ENCODE assay signal across 19 cellular contexts in the genomic region with DNA sequence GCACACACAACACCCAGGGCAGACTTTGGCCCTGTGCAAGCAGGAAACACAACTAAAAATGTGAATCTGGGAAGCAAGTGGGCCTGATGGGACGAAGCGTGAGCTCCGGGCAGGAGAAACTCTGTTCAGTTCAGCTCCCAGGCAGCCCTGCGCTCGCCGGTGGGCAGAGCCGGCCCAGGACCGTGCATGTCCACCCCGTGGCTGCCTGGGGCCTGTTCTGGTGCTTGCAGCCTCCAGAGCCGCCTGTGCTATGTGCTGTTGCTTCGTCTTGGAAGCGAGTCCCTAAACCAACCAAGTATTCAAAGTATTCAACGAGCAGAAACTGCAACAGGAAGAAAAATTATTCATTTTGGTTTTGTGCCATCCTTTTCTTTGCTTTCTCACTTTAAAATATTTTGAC. TPM values are rescaled to one million over a fixed set of nuclear protein-coding genes. Genes with fewer than 3 reads are reported as not detected.
DNase-seq lines count a peak whose midpoint lies in the region; ATAC-seq, FAIRE-seq and TF ChIP-seq lines count a peak whose summit lies in the region.
"Had no signal": no experiment of that assay in that cellular context is flagged by ENCODE, and none has a peak within 500 bp of the region (broad histone marks: within the 10 kb centered on the region; RNA-seq: fewer than 3 reads in every experiment).

No MANE protein-coding gene starts in this region.

- H3K9me3 ChIP-seq in right cardiac atrium (ENCODE audit: control insufficient read depth, low read length): no peaks in the 10 kb centered on the region
- no peaks in the 10 kb centered on the region for H3K9me3 ChIP-seq in pancreas
- no peaks in the 10 kb centered on the region for H3K9me3 ChIP-seq in vagina
- H3K9me3 ChIP-seq: A549, thyroid gland had no signal

- TF ChIP-seq POLR2A in vagina (IDR thresholded peaks at IDR 0.05): no peak

- H3K27ac ChIP-seq in right cardiac atrium (ENCODE audit: low read length) (peak overlapping the region; percentile 92), pancreas (no peak overlapping the region), vagina (peak overlapping the region; percentile 68)
- H3K27ac ChIP-seq: A549, thyroid gland had no signal

- peaks cover 10% of the 10 kb centered on the region for H3K4me1 ChIP-seq in right cardiac atrium (ENCODE audit: control insufficient read depth, insufficient read depth, low read length)
- no peaks in the 10 kb centered on the region for H3K4me1 ChIP-seq in pancreas
- peaks cover 33% of the 10 kb centered on the region for H3K4me1 ChIP-seq in vagina
- H3K4me1 ChIP-seq: A549, thyroid gland had no signal

- 48% methylated on average over 13 of the region's 13 CpGs for WGBS in right cardiac atrium
- WGBS in pancreas, 2 donors: 63 to 76% methylated on average over 13 of the region's 13 CpGs

- no peak for FAIRE-seq in pancreas (lab: Jason Lieb, UNC)
- FAIRE-seq: A549, GM12878, RCC 7860 had no signal

- peak; percentile 34 for DNase-seq in activated effector memory CD4-positive, alpha-beta T cell treated with anti-CD3 and anti-CD28 coated beads, Interleukin-2, amount 50 U/mL, for 16 hours
- no peak for DNase-seq in activated effector memory CD4-positive, alpha-beta T cell treated with Interleukin-2 at 50 U/mL for 16 hours
- peak in 2 of 3 donors; percentile 77 to 83 for DNase-seq in right cardiac atrium
- peak in 4 of 6 donors; percentile 5 to 56 (median 28) for DNase-seq in pancreas
- DNase-seq in vagina (ENCODE audit: extremely low spot score in 2 of 2): no peak
- no peak for DNase-seq in HCEC 1CT
- DNase-seq: activated naive CD8-positive, alpha-beta T cell treated with anti-CD3 and anti-CD28 coated beads, Interleukin-2, amount 10 ng/mL, durations not matched to agents 7 days and 5 days; activated T-cell treated with anti-CD3 and anti-CD28 coated beads for 4 hours; EL; NCI-H2029; NCI-H526; thyroid gland had no signal

- H3K4me3 ChIP-seq in right cardiac atrium (ENCODE audit: low read length) (no peak overlapping the region), pancreas (no peak overlapping the region), vagina (no peak overlapping the region)
- H3K4me3 ChIP-seq: A549, GM12878, thyroid gland had no signal

- ATAC-seq in right cardiac atrium (peak in 1 of 2 donors; percentile 49), pancreas (peak in 2 of 4 donors; percentile 42 to 47), HG03439 (IDR thresholded peaks at IDR 0.05; ENCODE audit: unreplicated experiment) (no peak), HG02852 (IDR thresholded peaks at IDR 0.05; ENCODE audit: unreplicated experiment) (no peak)
- ATAC-seq: CD8-positive, alpha-beta T cell; esophagus mucosa; GM12878 had no signal

- H3K27me3 ChIP-seq in right cardiac atrium (ENCODE audit: control insufficient read depth, insufficient read depth) (no peaks in the 10 kb centered on the region), pancreas (no peaks in the 10 kb centered on the region), vagina (no peaks in the 10 kb centered on the region)
- H3K27me3 ChIP-seq: thyroid gland had no signal

- peaks cover 0 to 9% (median 6%) of the 10 kb centered on the region in 3 donors for H3K36me3 ChIP-seq in pancreas
- no peaks in the 10 kb centered on the region for H3K36me3 ChIP-seq in vagina
- H3K36me3 ChIP-seq: thyroid gland had no signal

- TF ChIP-seq CTCF in pancreas (IDR thresholded peaks at IDR 0.05): no peak
- no peak for TF ChIP-seq CTCF in vagina (IDR thresholded peaks at IDR 0.05)

- intact Hi-C loops in right cardiac atrium (cut with DNase I) (no loop called here), pancreas (cut with DNase I) (no loop called here), vagina (cut with DNase I) (no loop called here)

RNA-seq across cellular contexts. Expression of gene VIPR2, which starts 45.9 kb away (rescaled TPM):
- total RNA-seq in right cardiac atrium: 10 to 100 TPM in 2 of 4 donors, 1 to 10 TPM in 2; 9.3 to 13.7 (median 10.1) TPM
- polyA plus RNA-seq in right cardiac atrium: 7.3 TPM
- 10 to 100 TPM in 4 of 6 donors, 1 to 10 TPM in 2; 3.7 to 13.7 (median 11.3) TPM for total RNA-seq in pancreas
- 10 to 100 TPM; 10.2 TPM for polyA plus RNA-seq in pancreas
- 11.3 TPM for total RNA-seq in vagina
- total RNA-seq: GM12878 had no signal
- polyA plus RNA-seq: A549, GM12878 had no signal

Comparison
In these comparisons a context has a peak if more than half of its experiments do, and no peak if none do; other contexts are left out.
1. DNase-seq: peak in activated effector memory CD4-positive, alpha-beta T cell treated with anti-CD3 and anti-CD28 coated beads, Interleukin-2, amount 50 U/mL, for 16 hours (single experiment), right cardiac atrium (2 of 3) and pancreas (4 of 6); none in activated effector memory CD4-positive, alpha-beta T cell treated with Interleukin-2 at 50 U/mL for 16 hours (single experiment), vagina (0 of 2) and HCEC 1CT (single experiment).
2. H3K27ac ChIP-seq: peak in right cardiac atrium (single experiment) and vagina (single experiment); none in pancreas (0 of 4).